In the genomic region with DNA sequence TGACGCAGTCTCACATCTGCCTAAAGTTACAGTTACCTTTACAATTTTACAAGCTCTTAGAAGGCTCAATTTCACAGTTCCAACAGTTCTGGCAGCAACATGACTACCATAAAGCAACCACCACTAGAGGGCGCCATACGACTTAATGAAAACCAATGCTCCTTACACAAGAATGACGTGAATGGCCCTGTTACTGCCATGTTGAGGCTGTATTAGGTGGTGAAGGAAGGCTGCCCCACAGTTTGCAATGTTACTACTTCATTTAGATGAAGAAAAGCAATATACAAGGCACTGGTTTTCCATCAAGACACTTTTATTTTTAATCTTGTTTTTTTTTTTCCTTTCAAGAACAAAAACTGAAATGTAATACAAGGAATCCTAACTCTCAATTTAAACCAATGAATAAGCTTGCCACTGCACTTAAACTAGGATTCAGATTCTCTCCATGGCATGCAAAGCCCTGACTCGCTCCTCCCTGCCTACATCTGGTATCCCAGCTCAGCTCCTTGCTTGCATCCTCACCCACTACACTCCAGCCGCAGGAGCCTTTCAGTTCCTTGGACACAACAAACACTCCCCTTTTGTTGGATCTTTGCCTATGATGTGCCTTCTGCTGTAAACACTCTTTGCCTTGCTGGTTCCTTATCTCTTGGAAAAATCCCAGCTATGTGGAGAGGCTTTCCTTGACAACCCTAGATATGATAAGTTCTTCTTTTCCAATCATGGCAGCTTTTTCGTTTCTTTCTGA, we compare ENCODE assay signal across 8 cellular contexts.
DNase-seq lines count a peak whose midpoint lies in the region; ATAC-seq, FAIRE-seq and TF ChIP-seq lines count a peak whose summit lies in the region.

No MANE protein-coding gene starts in this region.

- 0 out of 2 replicates have a peak overlapping the region, but pooled peaks have one; percentile 15 for H2AFZ ChIP-seq in GM23338

- H3K27ac Mint-ChIP-seq in GM23338 = no peak overlapping the region
- H3K27ac Mint-ChIP-seq in activated T-helper 1 cell treated with anti-CD3 and anti-CD28 coated beads, Interleukin-12 subunit alpha, Interleukin-12 subunit beta, Interleukin-2, Interleukin-4 antibody, amounts not matched to agents 30 ng/mL and 10 ng/mL and 1 ng/mL, durations not matched to agents 14 hours and 24 hours and 36 hours = no peak overlapping the region

- no peaks in the 10 kb centered on the region for H3K9me2 ChIP-seq in GM23338 (ENCODE audit: insufficient read depth)

- no peak overlapping the region for H3K27ac ChIP-seq in GM23338 (ENCODE audit: low read depth)
- H3K27ac ChIP-seq in foreskin keratinocyte = no peak overlapping the region
- no peak overlapping the region for H3K27ac ChIP-seq in thyroid gland

- 47 to 52% methylated on average over 7 of the region's 7 CpGs for WGBS in thyroid gland, 2 donors

- no peak overlapping the region for H3K4me3 Mint-ChIP-seq in GM23338
- H3K4me3 Mint-ChIP-seq in activated T-helper 1 cell treated with anti-CD3 and anti-CD28 coated beads, Interleukin-12 subunit alpha, Interleukin-12 subunit beta, Interleukin-2, Interleukin-4 antibody, amounts not matched to agents 30 ng/mL and 10 ng/mL and 1 ng/mL, durations not matched to agents 14 hours and 24 hours and 36 hours = no peak overlapping the region

- H3K36me3 Mint-ChIP-seq in GM23338 (ENCODE audit: low read depth) = no peaks in the 10 kb centered on the region
- no peaks in the 10 kb centered on the region for H3K36me3 Mint-ChIP-seq in activated T-helper 1 cell treated with anti-CD3 and anti-CD28 coated beads, Interleukin-12 subunit alpha, Interleukin-12 subunit beta, Interleukin-2, Interleukin-4 antibody, amounts not matched to agents 30 ng/mL and 10 ng/mL and 1 ng/mL, durations not matched to agents 14 hours and 24 hours and 36 hours (ENCODE audit: low read depth)

- intact Hi-C loops in activated T-helper 1 cell treated with anti-CD3 and anti-CD28 coated beads, Interleukin-12 subunit alpha, Interleukin-12 subunit beta, Interleukin-2, Interleukin-4 antibody, amounts not matched to agents 30 ng/mL and 10 ng/mL and 1 ng/mL, durations not matched to agents 14 hours and 24 hours and 36 hours (cut with micrococcal nuclease) = loop anchor here (1.0 to 5.0 kb wide), 3 partner anchors 152 to 643 kb away; no protein-coding TSS in a partner anchor
- intact Hi-C loops in thyroid gland (cut with DNase I) = no loop called here

- peak; percentile 91 for FAIRE-seq in G401.6 (lab: Jason Lieb, UNC)

- H4K20me1 ChIP-seq in GM23338 (replicated peaks; ENCODE audit: insufficient read depth) = no peaks in the 10 kb centered on the region

- no peaks in the 10 kb centered on the region for H3K4me1 ChIP-seq in GM23338 (ENCODE audit: insufficient read depth)
- peaks cover 3% of the 10 kb centered on the region for H3K4me1 ChIP-seq in foreskin keratinocyte
- no peaks in the 10 kb centered on the region for H3K4me1 ChIP-seq in thyroid gland

- no peaks in the 10 kb centered on the region for H3K36me3 ChIP-seq in GM23338 (ENCODE audit: insufficient read depth)
- no peaks in the 10 kb centered on the region for H3K36me3 ChIP-seq in thyroid gland

- TF ChIP-seq CTCF in GM23338 (conservative IDR thresholded peaks at IDR 0.05; ENCODE audit: low read depth in 2 of 2) (peak; percentile 86 to 91), foreskin keratinocyte (conservative IDR thresholded peaks at IDR 0.05) (peak; percentile 85), omental fat pad (IDR thresholded peaks at IDR 0.05) (no peak), thyroid gland (IDR thresholded peaks at IDR 0.05) (peak; percentile 31 to 71 (median 58))

- H3K9me3 Mint-ChIP-seq in GM23338 = no peaks in the 10 kb centered on the region
- no peaks in the 10 kb centered on the region for H3K9me3 Mint-ChIP-seq in activated T-helper 1 cell treated with anti-CD3 and anti-CD28 coated beads, Interleukin-12 subunit alpha, Interleukin-12 subunit beta, Interleukin-2, Interleukin-4 antibody, amounts not matched to agents 30 ng/mL and 10 ng/mL and 1 ng/mL, durations not matched to agents 14 hours and 24 hours and 36 hours

- no peaks in the 10 kb centered on the region for H3K27me3 ChIP-seq in GM23338 (ENCODE audit: insufficient read depth)
- no peaks in the 10 kb centered on the region for H3K27me3 ChIP-seq in foreskin keratinocyte
- H3K27me3 ChIP-seq in thyroid gland = no peaks in the 10 kb centered on the region

- H3K4me2 ChIP-seq in GM23338 = no peak overlapping the region

- DNase-seq in GM23338 (ENCODE audit: low spot score) (peak; percentile 97), LHCN-M2 (ENCODE audit: low read depth) (peak; percentile 82), RPMI7951 (ENCODE audit: low read depth) (peak; percentile 78), foreskin keratinocyte (peak; percentile 36 to 68), omental fat pad (ENCODE audit: low spot score) (peak; percentile 99), thyroid gland (peak; percentile 63 to 77)
- peak; percentile 54 for DNase-seq in activated T-helper 1 cell treated with anti-CD3 and anti-CD28 coated beads, Interleukin-12 subunit alpha, Interleukin-12 subunit beta, Interleukin-2, Interleukin-4 antibody, amounts not matched to agents 30 ng/mL and 10 ng/mL and 1 ng/mL, durations not matched to agents 14 hours and 24 hours and 36 hours (ENCODE audit: low spot score)

- no peaks in the 10 kb centered on the region for H3K27me3 Mint-ChIP-seq in GM23338 (ENCODE audit: insufficient read depth, low read depth, poor library complexity)
- no peaks in the 10 kb centered on the region for H3K27me3 Mint-ChIP-seq in activated T-helper 1 cell treated with anti-CD3 and anti-CD28 coated beads, Interleukin-12 subunit alpha, Interleukin-12 subunit beta, Interleukin-2, Interleukin-4 antibody, amounts not matched to agents 30 ng/mL and 10 ng/mL and 1 ng/mL, durations not matched to agents 14 hours and 24 hours and 36 hours (ENCODE audit: insufficient read depth)

- no peaks in the 10 kb centered on the region for H3K79me2 ChIP-seq in GM23338 (replicated peaks; ENCODE audit: insufficient read depth)

- TF ChIP-seq POLR2A in thyroid gland (IDR thresholded peaks at IDR 0.05) = no peak

- no peak overlapping the region for H3K4me3 ChIP-seq in GM23338
- no peak overlapping the region for H3K4me3 ChIP-seq in thyroid gland (replicated peaks in 1 of 3)

- no peaks in the 10 kb centered on the region for H3F3A ChIP-seq in GM23338 (replicated peaks; ENCODE audit: low read depth)

- no peaks in the 10 kb centered on the region; the same call in 1 of the 3 replicates for H3K4me1 Mint-ChIP-seq in GM23338
- no peaks in the 10 kb centered on the region for H3K4me1 Mint-ChIP-seq in activated T-helper 1 cell treated with anti-CD3 and anti-CD28 coated beads, Interleukin-12 subunit alpha, Interleukin-12 subunit beta, Interleukin-2, Interleukin-4 antibody, amounts not matched to agents 30 ng/mL and 10 ng/mL and 1 ng/mL, durations not matched to agents 14 hours and 24 hours and 36 hours (ENCODE audit: low read depth)

- ATAC-seq in GM23338 = peak; percentile 99
- peak; percentile 98 for ATAC-seq in foreskin keratinocyte
- peak; percentile 79 for ATAC-seq in omental fat pad (ENCODE audit: low FRiP score)

- no peaks in the 10 kb centered on the region for H3K9me3 ChIP-seq in thyroid gland

TF ChIP-seq in GM23338, 12 proteins besides CTCF, POLR2A, EP300 and RAD21:
- TF ChIP-seq EZH2phosphoT487 (IDR thresholded peaks at IDR 0.05; ENCODE audit: unreplicated experiment) = no peak
- no peak for TF ChIP-seq ZNF331 (CRISPR knock-in tag; IDR thresholded peaks at IDR 0.05; ENCODE audit: low read depth)
- peak; percentile 82 for TF ChIP-seq CREB1 (CRISPR knock-in tag; IDR thresholded peaks at IDR 0.05; ENCODE audit: low read depth)
- no peak for TF ChIP-seq POLR2AphosphoS5 (IDR thresholded peaks at IDR 0.05; ENCODE audit: low read depth)
- TF ChIP-seq STAT1 (IDR thresholded peaks at IDR 0.05; ENCODE audit: unreplicated experiment) = no peak
TF ChIP-seq in GM23338: peak in this region for 1.

Comparison
In these comparisons a context has a peak if more than half of its experiments do, and no peak if none do; other contexts are left out.
1. CTCF ChIP-seq: peak in GM23338 (2 of 2), foreskin keratinocyte (single experiment) and thyroid gland (6 of 6); none in omental fat pad (0 of 3).
2. Peak in every context shown above with its lines, with median percentiles within 50 percentile points of each other: ATAC-seq and DNase-seq.